In genomic region chr1:191206808-191207207, GRCh38 we compare ENCODE assay signal across 13 cellular contexts.
DNase-seq lines count a peak whose midpoint lies in the region; ATAC-seq and TF ChIP-seq lines count a peak whose summit lies in the region.
"Had no signal": no experiment of that assay in that cellular context is flagged by ENCODE, and none has a peak within 500 bp of the region (broad histone marks: within the 10 kb centered on the region; RNA-seq: fewer than 3 reads in every experiment).

No MANE protein-coding gene starts in this region.

- peak; percentile 47 for ATAC-seq in GM21786 (IDR thresholded peaks at IDR 0.05; ENCODE audit: unreplicated experiment)
- ATAC-seq: mucosa of descending colon had no signal

- no peak overlapping the region for H3K4me2 ChIP-seq in neuronal stem cell (ENCODE audit: insufficient read depth, low read length, poor library complexity, severe bottlenecking)

- BruUV-seq in A673 (replicated peaks; lab: Mats Ljungman, UMichigan) = no TSS peak

- H2BK15ac ChIP-seq in neuronal stem cell (ENCODE audit: low read length) = no peak overlapping the region

- no peak overlapping the region for H3K14ac ChIP-seq in neuronal stem cell (ENCODE audit: low read length)

- no peak overlapping the region for H2AFZ ChIP-seq in neuronal stem cell (ENCODE audit: low read length)

- TF ChIP-seq CTCF in A673 (conservative IDR thresholded peaks at IDR 0.05; ENCODE audit: low read depth, low read length) = no peak
- no peak for TF ChIP-seq CTCF in choroid plexus epithelial cell (conservative IDR thresholded peaks at IDR 0.05; ENCODE audit: low read depth, low read length)
- no peak for TF ChIP-seq CTCF in suprapubic skin (IDR thresholded peaks at IDR 0.05)

- TF ChIP-seq POLR2A in suprapubic skin (IDR thresholded peaks at IDR 0.05) = no peak

- H3K4me3 ChIP-seq in A673 (ENCODE audit: low read depth, low read length, poor library complexity, severe bottlenecking) (no peak overlapping the region), choroid plexus epithelial cell (ENCODE audit: low read depth, low read length) (no peak overlapping the region), neuronal stem cell (ENCODE audit: low read length in 2 of 2) (no peak overlapping the region), suprapubic skin (no peak overlapping the region)
- H3K4me3 ChIP-seq: mucosa of descending colon had no signal

- no peak overlapping the region for H3K18ac ChIP-seq in neuronal stem cell (ENCODE audit: low read length)

- H3K9me3 ChIP-seq in A673 (ENCODE audit: low read depth, low read length, poor library complexity, severe bottlenecking) (no peaks in the 10 kb centered on the region), neuronal stem cell (replicated peaks in 1 of 2; ENCODE audit: control insufficient read depth in 2 of 2, insufficient read depth in 1 of 2, low read depth in 1 of 2, low read length in 2 of 2) (no peaks in the 10 kb centered on the region), suprapubic skin (no peaks in the 10 kb centered on the region)
- H3K9me3 ChIP-seq: mucosa of descending colon had no signal

- H3K36me3 ChIP-seq in A673 (ENCODE audit: insufficient read depth, low read length, poor library complexity, severe bottlenecking) (no peaks in the 10 kb centered on the region), neuronal stem cell (replicated peaks in 1 of 2; ENCODE audit: control insufficient read depth in 2 of 2, insufficient read depth in 2 of 2, low read length in 2 of 2) (no peaks in the 10 kb centered on the region), suprapubic skin (no peaks in the 10 kb centered on the region)

- peaks cover 9% of the 10 kb centered on the region for H3K4me1 ChIP-seq in A673 (ENCODE audit: insufficient read depth, low read length, poor library complexity, severe bottlenecking)
- no peaks in the 10 kb centered on the region for H3K4me1 ChIP-seq in neuronal stem cell (ENCODE audit: control insufficient read depth in 2 of 2, insufficient read depth in 1 of 2, low read depth in 1 of 2, low read length in 2 of 2)
- H3K4me1 ChIP-seq in suprapubic skin = no peaks in the 10 kb centered on the region

- no peak overlapping the region for H3K4ac ChIP-seq in neuronal stem cell (ENCODE audit: low read length)

- DNase-seq in A673 (ENCODE audit: low spot score) (peak; percentile 45), NCI-H2171 (lab: John Stamatoyannopoulos, UW) (peak; percentile 30), choroid plexus epithelial cell (ENCODE audit: low read depth) (peak; percentile 8), globus pallidus (ENCODE audit: low spot score) (no peak), neuronal stem cell (ENCODE audit: low spot score) (no peak), substantia nigra (lab: John Stamatoyannopoulos, UW) (no peak), suprapubic skin (ENCODE audit: low spot score in 2 of 2) (no peak)
- DNase-seq: DMS153, H9, KG1, mucosa of descending colon, NCI-H1930 had no signal

- H2BK5ac ChIP-seq in neuronal stem cell (ENCODE audit: low read length) = no peak overlapping the region

- CTCF ChIA-PET in A673 (lab: Charles Lee) = no interaction called here

- no peak overlapping the region for H2AK5ac ChIP-seq in neuronal stem cell (ENCODE audit: low read depth, low read length)

- POLR2A ChIA-PET in A673 (lab: Charles Lee; ENCODE audit: low non-redundant PET) = no interaction called here

- H4K8ac ChIP-seq in neuronal stem cell (ENCODE audit: low read depth, low read length) = no peak overlapping the region

- no peaks in the 10 kb centered on the region for H3K79me1 ChIP-seq in neuronal stem cell (ENCODE audit: low read depth, low read length)

- intact Hi-C loops in A673 (cut with micrococcal nuclease; ENCODE audit: unreplicated experiment) = no loop called here

- no peak overlapping the region for H4K91ac ChIP-seq in neuronal stem cell (ENCODE audit: low read depth, low read length, poor library complexity)

- H3K27ac ChIP-seq in A673 (ENCODE audit: low read depth, low read length, poor library complexity, severe bottlenecking) (no peak overlapping the region), neuronal stem cell (replicated peaks; ENCODE audit: low read length) (no peak overlapping the region), substantia nigra (ENCODE audit: low read depth, low read length, poor library complexity, severe bottlenecking) (no peak overlapping the region), suprapubic skin (no peak overlapping the region)

- H2BK12ac ChIP-seq in neuronal stem cell (ENCODE audit: low read length) = no peak overlapping the region

- H3K27me3 ChIP-seq in A673 (replicated peaks; ENCODE audit: insufficient read depth, low read depth, low read length, poor library complexity) (no peaks in the 10 kb centered on the region), neuronal stem cell (ENCODE audit: control insufficient read depth in 3 of 3, insufficient read depth in 3 of 3, low read depth in 1 of 3, low read length in 3 of 3) (no peaks in the 10 kb centered on the region), suprapubic skin (no peaks in the 10 kb centered on the region)

- WGBS in neuronal stem cell (ENCODE audit: extremely low coverage in 2 of 2, insufficient read length in 2 of 2, insufficient replicate concordance in 1 of 2), 2 donors = no CpG with 5 or more reads among the region's 2 CpGs
- WGBS in suprapubic skin = 57% methylated on average over 2 of the region's 2 CpGs

- no peak for TF ChIP-seq EP300 in suprapubic skin (IDR thresholded peaks at IDR 0.05)

- H3K23ac ChIP-seq in neuronal stem cell (ENCODE audit: low read depth, low read length, poor library complexity) = no peak overlapping the region

- H3K9ac ChIP-seq in neuronal stem cell (ENCODE audit: low read depth, low read length, poor library complexity) = no peak overlapping the region

- no peak overlapping the region for H2BK120ac ChIP-seq in neuronal stem cell (ENCODE audit: low read depth, low read length)

Comparison
In these comparisons a context has a peak if more than half of its experiments do, and no peak if none do; other contexts are left out.
1. DNase-seq: peak in A673 (single experiment), NCI-H2171 (single experiment) and choroid plexus epithelial cell (single experiment); none in globus pallidus (single experiment), neuronal stem cell (single experiment), substantia nigra (0 of 49) and suprapubic skin (0 of 2).